Comparison of ENCODE assay signal across 8 cellular contexts in genomic region chr11:19723572-19724342, GRCh38. TPM values are rescaled to one million over a fixed set of nuclear protein-coding genes. Genes with fewer than 3 reads are reported as not detected.
DNase-seq lines count a peak whose midpoint lies in the region; ATAC-seq and TF ChIP-seq lines count a peak whose summit lies in the region.

No MANE protein-coding gene starts in this region.

- DNase-seq in H4 (ENCODE audit: low spot score) (peak; percentile 98), fibroblast of peridontal ligament (ENCODE audit: extremely low read depth) (peak; percentile 22), NCI-H2029 (lab: John Stamatoyannopoulos, UW) (no peak), KG1 (lab: John Stamatoyannopoulos, UW) (no peak), GM10248 (ENCODE audit: extremely low spot score) (no peak)
- peak; percentile 42 for DNase-seq in activated T-cell treated with anti-CD3 and anti-CD28 coated beads, Interleukin-2, amount 50 U/mL, for 1 hour

- no peak overlapping the region for H3K4me3 ChIP-seq in skin epidermis

- POLR2A ChIA-PET in GM10248 (lab: Yijun Ruan, JAX) = no interaction called here

- CTCF ChIA-PET in GM10248 (lab: Yijun Ruan, JAX) = interaction anchor here (0.7 to 2.8 kb wide), 5 partner anchors 9 to 19 kb away, joined by 3 to 8 read pairs (median 4); no protein-coding TSS in a partner anchor

- TF ChIP-seq CTCF in GM10248 (IDR thresholded peaks at IDR 0.05; ENCODE audit: control extremely low read depth, extremely low read depth, low read depth, missing control alignments) = no peak

- no peak for ATAC-seq in GM21381 (IDR thresholded peaks at IDR 0.05; ENCODE audit: unreplicated experiment)

- peak overlapping the region in 13 of 21 experiments; percentile 24 to 88 (median 55) for H3K27ac ChIP-seq in skin epidermis

RNA-seq across cellular contexts. Expression of gene NAV2, which starts 11.1 kb away (rescaled TPM):
- 0.76 and 1.8 TPM in 2 replicates for total RNA-seq in H4 (2014; rRNA removed; shearing (Covaris generic))

Comparison
In these comparisons a context has a peak if more than half of its experiments do, and no peak if none do; other contexts are left out.
1. DNase-seq: peak in H4 (single experiment), activated T-cell treated with anti-CD3 and anti-CD28 coated beads, Interleukin-2, amount 50 U/mL, for 1 hour (single experiment) and fibroblast of peridontal ligament (single experiment); none in NCI-H2029 (single experiment), KG1 (single experiment) and GM10248 (single experiment).